8 cellular contexts compared by ENCODE assay signal in the genomic region with DNA sequence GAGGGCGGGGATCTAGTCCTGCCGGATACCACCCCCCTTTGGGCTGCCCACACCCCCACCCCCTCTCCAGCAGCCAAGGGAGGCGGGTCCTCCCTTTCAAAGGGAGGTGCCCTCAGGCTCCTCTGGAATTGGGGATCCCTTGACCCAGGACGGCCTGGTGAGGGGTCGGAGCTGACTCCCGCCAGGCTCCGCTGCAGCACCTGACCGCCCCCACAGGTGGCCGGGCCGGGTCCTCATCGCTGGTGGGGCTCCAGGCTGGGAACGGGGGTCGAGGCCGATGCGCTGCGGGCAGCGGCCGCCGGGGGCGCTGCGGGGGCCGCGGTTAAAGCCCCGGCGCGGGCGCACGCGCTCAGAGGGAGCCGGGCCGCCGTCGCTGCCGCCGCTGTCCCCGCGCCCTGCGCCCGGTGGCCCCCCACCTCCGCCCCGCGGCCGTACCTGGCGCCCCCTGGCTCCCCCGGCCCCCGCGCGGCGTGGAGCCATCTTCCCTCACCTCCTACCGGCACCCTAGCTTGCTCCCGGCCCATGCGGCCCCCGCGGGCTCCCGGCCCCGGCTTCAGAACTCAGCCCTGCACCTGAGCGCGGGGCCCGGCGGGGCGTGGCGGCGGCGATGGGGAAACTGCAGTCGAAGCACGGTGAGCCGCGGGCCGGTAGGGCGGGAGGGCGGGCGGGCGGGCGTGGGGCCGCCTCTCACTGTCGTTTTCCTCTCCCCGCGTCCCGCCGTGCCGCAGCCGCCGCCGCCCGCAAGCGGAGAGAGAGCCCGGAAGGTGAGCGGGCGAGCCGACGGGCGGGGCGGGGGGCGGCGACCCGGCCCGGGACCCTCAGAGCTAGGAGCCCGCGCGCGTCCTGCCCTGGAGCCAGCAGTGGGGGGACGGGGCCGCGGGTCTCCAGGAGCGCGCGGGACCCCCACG. TPM values are rescaled to one million over a fixed set of nuclear protein-coding genes. Genes with fewer than 3 reads are reported as not detected.
A peak's percentile ranks its signal among the peaks of the same experiment; 100 is the strongest.
DNase-seq lines count a peak whose midpoint lies in the region; ATAC-seq, FAIRE-seq and TF ChIP-seq lines count a peak whose summit lies in the region.

A gene with protein sequence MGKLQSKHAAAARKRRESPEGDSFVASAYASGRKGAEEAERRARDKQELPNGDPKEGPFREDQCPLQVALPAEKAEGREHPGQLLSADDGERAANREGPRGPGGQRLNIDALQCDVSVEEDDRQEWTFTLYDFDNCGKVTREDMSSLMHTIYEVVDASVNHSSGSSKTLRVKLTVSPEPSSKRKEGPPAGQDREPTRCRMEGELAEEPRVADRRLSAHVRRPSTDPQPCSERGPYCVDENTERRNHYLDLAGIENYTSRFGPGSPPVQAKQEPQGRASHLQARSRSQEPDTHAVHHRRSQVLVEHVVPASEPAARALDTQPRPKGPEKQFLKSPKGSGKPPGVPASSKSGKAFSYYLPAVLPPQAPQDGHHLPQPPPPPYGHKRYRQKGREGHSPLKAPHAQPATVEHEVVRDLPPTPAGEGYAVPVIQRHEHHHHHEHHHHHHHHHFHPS (plus strand): TSS at position 352 of the 908 bp plus-strand sequence. CDS start 256 bp downstream, at position 608.

- BruUV-seq in Calu3 (replicated peaks; lab: Mats Ljungman, UMichigan) (no TSS peak), mammary epithelial cell (replicated peaks; lab: Mats Ljungman, UMichigan) (no TSS peak), HepG2 (replicated peaks; lab: Mats Ljungman, UMichigan) (no TSS peak)

- peak; percentile 74 for TF ChIP-seq CTCF in Calu3 (IDR thresholded peaks at IDR 0.05; ENCODE audit: unreplicated experiment)
- peak; percentile 84 for TF ChIP-seq CTCF in RWPE2 (IDR thresholded peaks at IDR 0.05; ENCODE audit: poor library complexity, severe bottlenecking)
- TF ChIP-seq CTCF in mammary epithelial cell (conservative IDR thresholded peaks at IDR 0.05 in 1 of 2, IDR thresholded peaks at IDR 0.05 in 1 of 2; ENCODE audit: extremely low read depth in 1 of 2, insufficient read depth in 1 of 2, low read depth in 1 of 2, low read length in 2 of 2) = peak; percentile 20 to 43
- TF ChIP-seq CTCF in HepG2 (CRISPR knock-in tag; IDR thresholded peaks at IDR 0.05) = peak; percentile 48

- H3K27me3 Mint-ChIP-seq in Calu3 (ENCODE audit: unreplicated experiment) = peaks cover 85% of the 10 kb centered on the region

- H3K27me3 ChIP-seq in RWPE2 (ENCODE audit: insufficient read depth, poor library complexity, severe bottlenecking) = peaks cover 95% of the 10 kb centered on the region
- peaks cover 22% of the 10 kb centered on the region for H3K27me3 ChIP-seq in mammary epithelial cell (ENCODE audit: insufficient read depth, low read length)
- H3K27me3 ChIP-seq in HepG2 (ENCODE audit: control insufficient read depth in 1 of 2, insufficient read depth in 2 of 2, low read length in 2 of 2) = peaks cover 7 to 53% of the 10 kb centered on the region in 2 experiments

- no peak for TF ChIP-seq EP300 in HepG2 (IDR thresholded peaks at IDR 0.05; ENCODE audit: low read depth in 2 of 2, low read length in 2 of 2)
- TF ChIP-seq EP300 in HepG2 (CRISPR knock-in tag; IDR thresholded peaks at IDR 0.05; ENCODE audit: borderline replicate concordance) = no peak

- no peak for FAIRE-seq in HepG2 (lab: Jason Lieb, UNC)

- H3K4me1 Mint-ChIP-seq in Calu3 (ENCODE audit: low read depth, unreplicated experiment) = peaks cover 19% of the 10 kb centered on the region

- no peaks in the 10 kb centered on the region for H3K9me3 Mint-ChIP-seq in Calu3 (ENCODE audit: low read depth, unreplicated experiment)

- DNase-seq in Calu3 (peak; percentile 54), HEK293T (ENCODE audit: extremely low spot score) (peak; percentile 87), RWPE2 (ENCODE audit: low spot score) (peak; percentile 66), mammary epithelial cell (no peak), HepG2 (ENCODE audit: low spot score) (no peak), GDM1 (lab: John Stamatoyannopoulos, UW) (no peak), inferior parietal cortex (ENCODE audit: extremely low spot score) (no peak)
- peak; percentile 66 for DNase-seq in stimulated activated naive CD8-positive, alpha-beta T cell treated with anti-CD3 and anti-CD28 coated beads, Interleukin-15, Interleukin-2, amounts not matched to agents 100 U/mL and 50 U/mL, for 24 hours

- peak within 1 kb of the TSS; percentile 30 for H3K27ac Mint-ChIP-seq in Calu3 (ENCODE audit: unreplicated experiment)

- H3K36me3 ChIP-seq in RWPE2 (ENCODE audit: low read depth) (no peaks in the 10 kb centered on the region), mammary epithelial cell (ENCODE audit: insufficient read depth, low read length) (no peaks in the 10 kb centered on the region), HepG2 (replicated peaks in 1 of 2; ENCODE audit: control insufficient read depth in 1 of 2, insufficient read depth in 2 of 2, low read length in 2 of 2) (no peaks in the 10 kb centered on the region)

- H4K20me1 ChIP-seq in mammary epithelial cell (ENCODE audit: insufficient read depth, low read length) (peaks cover 2% of the 10 kb centered on the region), HepG2 (ENCODE audit: insufficient read depth, low read length) (0 out of 2 replicates have a peak, but pooled peaks cover 3% of the 10 kb centered on the region)

- no peak for TF ChIP-seq POLR2A in HepG2 (IDR thresholded peaks at IDR 0.05; ENCODE audit: insufficient read depth in 1 of 2, low read depth in 2 of 2, low read length in 2 of 2)

- H3K4me3 Mint-ChIP-seq in Calu3 (ENCODE audit: low read depth, unreplicated experiment) = peak within 1 kb of the TSS; percentile 38

- intact Hi-C loops in Calu3 (cut with micrococcal nuclease; ENCODE audit: unreplicated experiment) = loop anchor here (10.0 kb wide), 1 partner anchor 64 kb away; no protein-coding TSS in a partner anchor
- intact Hi-C loops in mammary epithelial cell (cut with micrococcal nuclease) = loop anchor here (10.0 kb wide), 1 partner anchor 636 kb away; no protein-coding TSS in a partner anchor
- intact Hi-C loops in HepG2 (cut with micrococcal nuclease; ENCODE audit: unreplicated experiment) = no loop called here

- H3K9me3 ChIP-seq in RWPE2 (ENCODE audit: severe bottlenecking) (no peaks in the 10 kb centered on the region), mammary epithelial cell (replicated peaks; ENCODE audit: insufficient read depth, low read length) (no peaks in the 10 kb centered on the region), HepG2 (ENCODE audit: low read length) (no peaks in the 10 kb centered on the region)

- ATAC-seq in RWPE2 (ENCODE audit: low read depth) (0 out of 3 replicates have a peak, but pooled peaks have one; percentile 5), HepG2 (peak; percentile 36)
- peak; percentile 48 for ATAC-seq in stimulated activated naive CD8-positive, alpha-beta T cell treated with anti-CD3 and anti-CD28 coated beads, Interleukin-15, Interleukin-2, amounts not matched to agents 100 U/mL and 50 U/mL, for 24 hours

- WGBS in mammary epithelial cell (ENCODE audit: low coverage, missing lambda C conversion rate) = 13% methylated on average over 3 of the region's 108 CpGs
- 10% methylated on average over 23 of the region's 108 CpGs for WGBS in HepG2 (ENCODE audit: low lambda C conversion rate)

- peaks cover 12% of the 10 kb centered on the region for H3K36me3 Mint-ChIP-seq in Calu3 (ENCODE audit: insufficient read depth, unreplicated experiment)

- in situ Hi-C loops in mammary epithelial cell (cut with MboI; ENCODE audit: low sequenced_read_pairs in 2 of 2) = no loop called here
- in situ Hi-C loops in HepG2 (cut with HindIII; ENCODE audit: extremely low pct_ligation_motif_present, low pct_unique_long_range_greater_than_20kb) = no loop called here

- H3K9ac ChIP-seq in mammary epithelial cell (ENCODE audit: insufficient read depth, low read length) (no peak within 1 kb of the TSS), HepG2 (ENCODE audit: insufficient read depth, low read depth, low read length) (no peak within 1 kb of the TSS)

- H3K79me2 ChIP-seq in mammary epithelial cell (ENCODE audit: insufficient read depth, low read length) = no peaks in the 10 kb centered on the region
- no peaks in the 10 kb centered on the region for H3K79me2 ChIP-seq in HepG2 (ENCODE audit: insufficient read depth, low read length)

- peak; percentile 21; the same call in 1 of the 2 replicates for TF ChIP-seq RAD21 in HepG2 (CRISPR knock-in tag; IDR thresholded peaks at IDR 0.05)

- H3K4me3 ChIP-seq in RWPE2 (ENCODE audit: severe bottlenecking) (no peak within 1 kb of the TSS), mammary epithelial cell (replicated peaks in 1 of 3; ENCODE audit: insufficient read depth in 1 of 3, low read depth in 2 of 3, low read length in 3 of 3) (peak within 1 kb of the TSS in 1 of 3 experiments; percentile 11), HepG2 (replicated peaks in 1 of 3; ENCODE audit: insufficient read depth in 1 of 3, low read depth in 2 of 3, low read length in 3 of 3) (peak within 1 kb of the TSS in 1 of 3 experiments; percentile 48; a peak in 2 of 6 replicates)

- POLR2A ChIA-PET in HEK293T (lab: Yijun Ruan, JAX) (interaction anchor here (1.4 kb wide), 1 partner anchor 30 kb away, joined by 3 read pairs; no protein-coding TSS in a partner anchor), HepG2 (lab: Yijun Ruan, JAX) (interaction anchor here (1.2 kb wide), 1 partner anchor 153 kb away, joined by 3 read pairs; no protein-coding TSS in a partner anchor)

- CTCF ChIA-PET in Calu3 (lab: Charles Lee) = no interaction called here
- CTCF ChIA-PET in HEK293T (lab: Yijun Ruan, JAX) = interaction anchor here (1.1 to 3.1 kb wide), 7 partner anchors 11 to 160 kb away, joined by 3 to 14 read pairs (median 5); no protein-coding TSS in a partner anchor
- CTCF ChIA-PET in mammary epithelial cell (lab: Charles Lee; ENCODE audit: low non-redundant PET) = interaction anchor here (0.7 kb wide), 1 partner anchor 43 kb away, joined by 5 read pairs; no protein-coding TSS in a partner anchor
- CTCF ChIA-PET in HepG2 (lab: Yijun Ruan, JAX; ENCODE audit: low intra/inter-chr PET ratio, low total read pairs) = interaction anchor here (0.8 to 4.0 kb wide), 2 partner anchors 12 to 85 kb away, joined by 3 to 34 read pairs; no protein-coding TSS in a partner anchor

- dilution Hi-C loops in mammary epithelial cell (cut with HindIII; ENCODE audit: low sequenced_read_pairs) = no loop called here

- H3K4me1 ChIP-seq in RWPE2 (ENCODE audit: insufficient read depth, poor library complexity, severe bottlenecking) = peaks cover 8% of the 10 kb centered on the region
- H3K4me1 ChIP-seq in mammary epithelial cell (ENCODE audit: insufficient read depth, low read length) = peaks cover 29% of the 10 kb centered on the region
- peaks cover 56% of the 10 kb centered on the region for H3K4me1 ChIP-seq in HepG2 (ENCODE audit: insufficient read depth, low read length)

- H2AFZ ChIP-seq in mammary epithelial cell (ENCODE audit: low read depth, low read length) (no peak within 1 kb of the TSS), HepG2 (ENCODE audit: low read length) (no peak within 1 kb of the TSS)

- H3K4me2 ChIP-seq in mammary epithelial cell (ENCODE audit: insufficient read depth, low read depth, low read length) = peak within 1 kb of the TSS; percentile 79
- H3K4me2 ChIP-seq in HepG2 (ENCODE audit: low read depth, low read length) = peak within 1 kb of the TSS; percentile 47; the same call in 1 of the 2 replicates

- H3K27ac ChIP-seq in RWPE2 (ENCODE audit: poor library complexity, severe bottlenecking) (no peak within 1 kb of the TSS), mammary epithelial cell (ENCODE audit: insufficient read depth, low read depth, low read length) (no peak within 1 kb of the TSS), HepG2 (ENCODE audit: extremely low read length, insufficient read depth, low read length) (no peak within 1 kb of the TSS)

RNA-seq across cellular contexts. Expression of the gene that starts here (rescaled TPM):
- 0.47 and 0.93 TPM in 2 replicates for total RNA-seq in Calu3 (2022)
- total RNA-seq in mammary epithelial cell = under 1 TPM in 1 of 2 donors, not detected in 1; 0.14 TPM
- 0.02 TPM for polyA plus RNA-seq in mammary epithelial cell
- polyA minus RNA-seq in mammary epithelial cell = not detected
- 0.53 and 0.94 TPM in 2 replicates for total RNA-seq in HepG2 (2016; rRNA removed; fragmentation: Illumina TruSeq; extraction: Trizol)
- 0.26 and 0.91 TPM in 2 replicates for total RNA-seq in HepG2 (2016; cell fraction: cytosol; rRNA removed; fragmentation: Illumina TruSeq; extraction: Trizol; ENCODE audit: low read depth)
- 0.77 and 1.1 TPM in 2 replicates for total RNA-seq in HepG2 (2016; cell fraction: insoluble cytoplasmic fraction; rRNA removed; fragmentation: Illumina TruSeq; extraction: Trizol)
- total RNA-seq in HepG2 (2016; cell fraction: membrane; rRNA removed; fragmentation: Illumina TruSeq; extraction: Trizol) = 0.48 and 0.90 TPM in 2 replicates
- total RNA-seq in HepG2 (2016; cell fraction: nucleus; rRNA removed; fragmentation: Illumina TruSeq; extraction: Trizol) = 0.81 and 2.0 TPM in 2 replicates
- 0.81 and 0.82 TPM in 2 replicates for polyA plus RNA-seq in HepG2 (2011; rRNA removed)
- 0.13 and 0.70 TPM in 2 replicates for polyA plus RNA-seq in HepG2 (2011; cell fraction: cytosol; rRNA removed)
- polyA plus RNA-seq in HepG2 (2011; cell fraction: nucleus; rRNA removed) = 10.6 and 14.1 TPM in 2 replicates
- polyA plus RNA-seq in HepG2 (2012) = 0.39 and 0.79 TPM in 2 replicates
- polyA plus RNA-seq in HepG2 (2016; cell fraction: cytosol; fragmentation: Illumina TruSeq; extraction: Trizol; ENCODE audit: low read depth) = 0.59 and 0.60 TPM in 2 replicates
- 1.1 and 1.2 TPM in 2 replicates for polyA plus RNA-seq in HepG2 (2016; cell fraction: insoluble cytoplasmic fraction; fragmentation: Illumina TruSeq; extraction: Trizol; ENCODE audit: low read depth)
- polyA plus RNA-seq in HepG2 (2016; cell fraction: membrane; fragmentation: Illumina TruSeq; extraction: Trizol; ENCODE audit: low read depth) = 0.76 and 0.84 TPM in 2 replicates
- polyA plus RNA-seq in HepG2 (2016; cell fraction: nucleus; fragmentation: Illumina TruSeq; extraction: Trizol; ENCODE audit: insufficient read depth, low read depth) = 5.1 and 6.3 TPM in 2 replicates
- 1.6 TPM in 1 of 2 replicates, not detected in the other for polyA minus RNA-seq in HepG2 (2011; rRNA and poly(A)+ RNA removed; ENCODE audit: low replicate concordance)
- 0.30 and 0.62 TPM in 2 replicates for polyA minus RNA-seq in HepG2 (2011; cell fraction: cytosol; rRNA and poly(A)+ RNA removed)
- 0.62 and 1.0 TPM in 2 replicates for polyA minus RNA-seq in HepG2 (2011; cell fraction: nucleus; rRNA and poly(A)+ RNA removed)

Comparison
In these comparisons a context has a peak if more than half of its experiments do, and no peak if none do; other contexts are left out.
1. Peak in DNase-seq in Calu3; RNA of the gene not detected or under 1 TPM.
2. DNase-seq: peak in HEK293T (single experiment), RWPE2 (single experiment) and stimulated activated naive CD8-positive, alpha-beta T cell treated with anti-CD3 and anti-CD28 coated beads, Interleukin-15, Interleukin-2, amounts not matched to agents 100 U/mL and 50 U/mL, for 24 hours (single experiment); none in mammary epithelial cell (single experiment), HepG2 (single experiment), GDM1 (single experiment) and inferior parietal cortex (single experiment).
3. CTCF ChIP-seq: peak in every context shown above with its lines; median percentile 84 in RWPE2; 74 in Calu3; 48 in HepG2; 32 in mammary epithelial cell.
4. Peak in every context shown above with its lines, with median percentiles within 50 percentile points of each other: ATAC-seq.